ENCODE assay signal across 13 cellular contexts in the genomic region with DNA sequence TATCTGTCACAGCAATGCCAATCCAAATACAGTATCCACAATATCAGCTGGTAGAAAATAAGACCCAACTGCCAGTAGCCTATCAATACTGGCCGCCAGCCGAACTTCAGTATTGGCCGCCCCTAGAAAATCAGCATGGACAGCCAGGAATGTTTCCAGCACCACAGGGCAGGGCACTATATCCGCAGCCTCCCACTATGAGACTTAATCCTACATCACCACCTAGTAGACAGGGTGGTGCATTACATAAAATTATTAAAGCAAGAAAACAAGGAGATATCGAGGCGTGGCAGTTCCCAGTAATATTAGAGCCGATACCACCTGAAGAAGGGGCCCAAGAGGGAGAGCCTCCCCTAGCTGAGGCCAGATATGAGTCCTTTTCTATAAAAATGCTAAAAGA.
A peak's percentile ranks its signal among the peaks of the same experiment; 100 is the strongest.
DNase-seq lines count a peak whose midpoint lies in the region; ATAC-seq and TF ChIP-seq lines count a peak whose summit lies in the region.
"Had no signal": no experiment of that assay in that cellular context is flagged by ENCODE, and none has a peak within 500 bp of the region (broad histone marks: within the 10 kb centered on the region; RNA-seq: fewer than 3 reads in every experiment).

No MANE protein-coding gene starts in this region.

- no peak overlapping the region for H3K27ac ChIP-seq in OCI-LY7 (ENCODE audit: low read depth, low read length, poor library complexity, severe bottlenecking)
- H3K27ac ChIP-seq: SJCRH30 had no signal

- DNase-seq in OCI-LY7 (ENCODE audit: low spot score) (no peak), erythroblast (lab: John Stamatoyannopoulos, UW) (peak; percentile 13 to 45), retinal pigment epithelial cell (ENCODE audit: low read depth) (peak; percentile 0), NCI-H748 (lab: John Stamatoyannopoulos, UW; ENCODE audit: unreplicated experiment) (no peak), SIG-M5 treated with dmso at 0.1 percent for 504 hours (lab: John Stamatoyannopoulos, UW; ENCODE audit: unreplicated experiment) (no peak)
- no peak for DNase-seq in stimulated activated CD4-positive, alpha-beta T cell treated with anti-CD3 and anti-CD28 coated beads, Interleukin-12 subunit alpha, Interleukin-12 subunit beta, amount 100 ng/mL, for 4 hours
- DNase-seq: activated naive CD4-positive, alpha-beta T cell treated with anti-CD3 and anti-CD28 coated beads, Interleukin-2, amount 10 ng/mL, durations not matched to agents 7 days and 5 days; NCI-H2081 treated with DMSO at 0.1 percent for 48 hours; SJCRH30; stimulated activated CD4-positive, alpha-beta T cell treated with anti-CD3 and anti-CD28 coated beads, Interleukin-15, amount 100 ng/mL, for 24 hours had no signal

- no peaks in the 10 kb centered on the region for H3K9me3 ChIP-seq in OCI-LY7 (ENCODE audit: low read length)
- H3K9me3 ChIP-seq: SJCRH30 had no signal

- BruUV-seq in OCI-LY7 (replicated peaks; lab: Mats Ljungman, UMichigan), result no TSS peak

- no peak overlapping the region for H3K4me2 ChIP-seq in OCI-LY7 (ENCODE audit: low read length)

- no peak for ATAC-seq in HG02678 (IDR thresholded peaks at IDR 0.05; ENCODE audit: unreplicated experiment)
- ATAC-seq: stimulated activated effector memory CD8-positive, alpha-beta T cell treated with anti-CD3 and anti-CD28 coated beads, Interleukin-12 subunit alpha, Interleukin-12 subunit beta, amount 100 ng/mL, for 72 hours had no signal

- no peaks in the 10 kb centered on the region for H4K20me1 ChIP-seq in OCI-LY7 (ENCODE audit: insufficient read depth, low read length)

- H3K9me2 ChIP-seq in OCI-LY7 (ENCODE audit: insufficient read depth, low read length), result no peaks in the 10 kb centered on the region

- intact Hi-C loops in OCI-LY7 (cut with micrococcal nuclease; ENCODE audit: unreplicated experiment), result loop anchor here (10.0 kb wide), 1 partner anchor 146 kb away; no protein-coding TSS in a partner anchor

- peaks cover 36% of the 10 kb centered on the region for H3K4me1 ChIP-seq in OCI-LY7 (ENCODE audit: insufficient read depth, low read length, poor library complexity, severe bottlenecking)
- H3K4me1 ChIP-seq: SJCRH30 had no signal

- H3K79me2 ChIP-seq in OCI-LY7 (ENCODE audit: insufficient read depth, low read depth, low read length), result no peaks in the 10 kb centered on the region

- TF ChIP-seq POLR2A in erythroblast (IDR thresholded peaks at IDR 0.05; ENCODE audit: low read length), result no peak

- H2AFZ ChIP-seq in OCI-LY7 (ENCODE audit: low read length), result no peak overlapping the region

- CTCF ChIA-PET in OCI-LY7 (lab: Charles Lee; ENCODE audit: unreplicated experiment), result no interaction called here

- POLR2A ChIA-PET in OCI-LY7 (lab: Charles Lee), result no interaction called here

- H3K4me3 ChIP-seq in OCI-LY7 (ENCODE audit: low read depth, low read length, poor library complexity, severe bottlenecking), result no peak overlapping the region
- no peak overlapping the region for H3K4me3 ChIP-seq in retinal pigment epithelial cell (ENCODE audit: low read length)
- H3K4me3 ChIP-seq: SJCRH30 had no signal

- TF ChIP-seq CTCF in GM12873 (IDR thresholded peaks at IDR 0.05; ENCODE audit: insufficient read depth, low read depth, low read length, missing control alignments), result peak; percentile 52
- TF ChIP-seq CTCF in OCI-LY7 (conservative IDR thresholded peaks at IDR 0.05; ENCODE audit: low read length), result 0 out of 2 replicates have a peak, but pooled peaks have one; percentile 16
- TF ChIP-seq CTCF in retinal pigment epithelial cell (conservative IDR thresholded peaks at IDR 0.05; ENCODE audit: low read depth, low read length), result peak; percentile 43

- H3K36me3 ChIP-seq in OCI-LY7 (ENCODE audit: insufficient read depth, low read length), result no peaks in the 10 kb centered on the region
- H3K36me3 ChIP-seq: SJCRH30 had no signal

Comparison
In these comparisons a context has a peak if more than half of its experiments do, and no peak if none do; other contexts are left out.
1. DNase-seq: peak in erythroblast (2 of 2) and retinal pigment epithelial cell (single experiment); none in OCI-LY7 (single experiment), NCI-H748 (single experiment), SIG-M5 treated with dmso at 0.1 percent for 504 hours (single experiment) and stimulated activated CD4-positive, alpha-beta T cell treated with anti-CD3 and anti-CD28 coated beads, Interleukin-12 subunit alpha, Interleukin-12 subunit beta, amount 100 ng/mL, for 4 hours (single experiment).
2. Peak in every context shown above with its lines, with median percentiles within 50 percentile points of each other: CTCF ChIP-seq.